8 cellular contexts compared by ENCODE assay signal in the genomic region with DNA sequence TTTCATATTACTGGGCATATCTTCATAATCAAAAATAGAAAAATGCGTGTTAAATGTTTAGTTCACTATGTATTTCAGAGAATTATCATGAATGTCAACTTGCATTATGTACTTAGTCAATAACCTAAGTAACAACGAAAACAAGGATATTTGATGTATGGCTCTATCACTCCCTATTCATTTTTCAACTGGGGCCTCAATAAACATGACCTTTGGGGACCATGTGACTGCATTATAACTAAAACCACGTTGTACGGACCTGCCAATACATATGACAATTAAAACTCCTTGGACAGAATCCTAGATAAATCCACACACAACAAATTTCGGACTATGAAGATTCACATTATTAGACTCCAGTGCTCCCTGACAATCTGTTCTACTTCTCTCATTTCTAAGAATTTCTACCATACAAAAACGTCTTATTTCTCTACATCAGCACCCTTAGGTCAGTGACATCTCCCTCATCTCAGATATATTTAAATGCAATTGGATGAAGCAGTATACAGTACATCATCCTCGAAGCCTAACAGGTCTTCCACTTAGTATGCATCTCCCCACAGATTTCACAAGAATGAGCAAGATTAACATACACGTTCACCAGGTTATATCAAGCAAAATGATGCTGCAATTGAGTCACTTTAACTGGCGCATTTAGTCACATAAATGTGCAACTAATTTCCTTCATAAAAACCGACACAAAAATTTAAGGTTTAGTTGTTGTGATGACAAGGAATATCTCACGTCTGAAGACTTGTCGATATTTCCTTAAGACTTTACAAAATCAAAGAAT. TPM values are rescaled to one million over a fixed set of nuclear protein-coding genes. Genes with fewer than 3 reads are reported as not detected.
DNase-seq lines count a peak whose midpoint lies in the region; ATAC-seq, FAIRE-seq and TF ChIP-seq lines count a peak whose summit lies in the region.

No MANE protein-coding gene starts in this region.

- peak overlapping the region; percentile 96 for H3K9ac ChIP-seq in ES-I3 (ENCODE audit: low read depth, low read length)

- 13 to 14% methylated on average over 12 of the region's 12 CpGs for WGBS in pancreas, 2 donors
- WGBS in small intestine, 3 donors: 8 to 17% (median 9%) methylated on average over 12 of the region's 12 CpGs

- H3K9me3 ChIP-seq in ES-I3 (ENCODE audit: control insufficient read depth, insufficient read depth, low read length) (no peaks in the 10 kb centered on the region), Panc1 (ENCODE audit: control insufficient read depth, insufficient read depth, low read depth, low read length) (no peaks in the 10 kb centered on the region), pancreas (no peaks in the 10 kb centered on the region), small intestine (ENCODE audit: control insufficient read depth, low read depth) (no peaks in the 10 kb centered on the region)

- DNase-seq in Panc1 (ENCODE audit: low read depth, low spot score) (no peak), epithelial cell of proximal tubule (ENCODE audit: low read depth) (no peak), pancreas (no peak), T1000 (lab: John Stamatoyannopoulos, UW) (no peak), NCI-H2196 treated with DMSO at 0.1 percent for 48 hours (lab: John Stamatoyannopoulos, UW; ENCODE audit: unreplicated experiment) (no peak), small intestine (no peak)

- CTCF ChIA-PET in Panc1 (lab: Charles Lee): no interaction called here

- no peak for TF ChIP-seq CTCF in Panc1 (IDR thresholded peaks at IDR 0.05)
- TF ChIP-seq CTCF in epithelial cell of proximal tubule (conservative IDR thresholded peaks at IDR 0.05; ENCODE audit: low read depth, low read length): no peak
- TF ChIP-seq CTCF in pancreas (IDR thresholded peaks at IDR 0.05): no peak

- H3K4me3 ChIP-seq in Panc1 (ENCODE audit: low read depth in 2 of 2, low read length in 2 of 2): peak overlapping the region; percentile 77 to 85
- peak overlapping the region; percentile 84 for H3K4me3 ChIP-seq in epithelial cell of proximal tubule (ENCODE audit: low read depth, low read length)
- H3K4me3 ChIP-seq in pancreas: peak overlapping the region in 3 of 4 donors; percentile 74 to 93 (median 87)
- peak overlapping the region in 1 of 2 donors; percentile 92 for H3K4me3 ChIP-seq in small intestine (ENCODE audit: low read depth in 1 of 2, low read length in 2 of 2)

- intact Hi-C loops in Panc1 (cut with micrococcal nuclease; ENCODE audit: unreplicated experiment): no loop called here
- intact Hi-C loops in pancreas (cut with DNase I): no loop called here

- ATAC-seq in Panc1 (no peak), pancreas (no peak), HG03460 (IDR thresholded peaks at IDR 0.05; ENCODE audit: unreplicated experiment) (no peak)

- H3K27ac ChIP-seq in Panc1 (ENCODE audit: low read length): peak overlapping the region; percentile 87
- no peak overlapping the region for H3K27ac ChIP-seq in pancreas
- no peak overlapping the region for H3K27ac ChIP-seq in small intestine (ENCODE audit: low read depth in 1 of 2, low read length in 1 of 2)

- FAIRE-seq in pancreas (lab: Jason Lieb, UNC): no peak
- FAIRE-seq in small intestine (lab: Jason Lieb, UNC): no peak

- H3K27me3 ChIP-seq in Panc1 (ENCODE audit: control insufficient read depth, insufficient read depth, low read length) (no peaks in the 10 kb centered on the region), pancreas (no peaks in the 10 kb centered on the region), small intestine (ENCODE audit: control insufficient read depth in 2 of 2, insufficient read depth in 2 of 2, low read length in 2 of 2) (no peaks in the 10 kb centered on the region)

- POLR2A ChIA-PET in Panc1 (lab: Charles Lee): no interaction called here

- H3K36me3 ChIP-seq in ES-I3 (ENCODE audit: insufficient read depth, low read length) (no peaks in the 10 kb centered on the region), Panc1 (ENCODE audit: control insufficient read depth, insufficient read depth, low read length) (no peaks in the 10 kb centered on the region; the same call in 1 of the 2 replicates), pancreas (no peaks in the 10 kb centered on the region), small intestine (ENCODE audit: control insufficient read depth in 2 of 2, insufficient read depth in 2 of 2, low read length in 2 of 2) (no peaks in the 10 kb centered on the region)

- TSS peak; percentile 70 for BruUV-seq in Panc1 (replicated peaks; lab: Mats Ljungman, UMichigan)

- H3K4me1 ChIP-seq in ES-I3 (ENCODE audit: insufficient read depth, low read length) (peaks cover 8% of the 10 kb centered on the region; the same call in 1 of the 2 replicates), Panc1 (ENCODE audit: control insufficient read depth, insufficient read depth, low read length) (peaks cover 31% of the 10 kb centered on the region), pancreas (peaks cover 0 to 19% (median 19%) of the 10 kb centered on the region in 3 donors), small intestine (ENCODE audit: control insufficient read depth in 2 of 2, insufficient read depth in 1 of 2, low read depth in 1 of 2, low read length in 1 of 2) (peaks cover 0 to 8% of the 10 kb centered on the region in 2 donors)

- in situ Hi-C loops in Panc1 (cut with HindIII; ENCODE audit: low pct_unique_long_range_greater_than_20kb, low sequenced_read_pairs): no loop called here

RNA-seq across cellular contexts. Expression of a gene that starts 1.5 kb away (rescaled TPM):
- total RNA-seq in Panc1 (2021; ENCODE audit: unreplicated experiment) (150 TPM), epithelial cell of proximal tubule (127 and 162 TPM in 2 replicates), pancreas (10 to 100 TPM; 14.7 to 33.2 (median 21.5) TPM)
- polyA plus RNA-seq in Panc1 (2012; ENCODE audit: insufficient read length): 110 TPM
- polyA plus RNA-seq in pancreas (10 to 100 TPM; 18.3 to 32.7 TPM), small intestine (10 to 100 TPM; 47.0 to 70.4 (median 49.4) TPM)

RNA-seq across cellular contexts. Expression of a gene that starts 27.1 kb away (rescaled TPM):
- total RNA-seq in Panc1 (2021; ENCODE audit: unreplicated experiment): 92.4 TPM
- polyA plus RNA-seq in Panc1 (2012; ENCODE audit: insufficient read length): 33.0 TPM
- total RNA-seq in epithelial cell of proximal tubule: 79.7 and 93.2 TPM in 2 replicates
- 10 to 100 TPM; 12.1 to 28.6 (median 22.8) TPM for total RNA-seq in pancreas
- polyA plus RNA-seq in pancreas: 10 to 100 TPM; 11.8 to 23.8 TPM
- 10 to 100 TPM; 41.3 to 53.4 (median 42.5) TPM for polyA plus RNA-seq in small intestine
